In the genomic region with DNA sequence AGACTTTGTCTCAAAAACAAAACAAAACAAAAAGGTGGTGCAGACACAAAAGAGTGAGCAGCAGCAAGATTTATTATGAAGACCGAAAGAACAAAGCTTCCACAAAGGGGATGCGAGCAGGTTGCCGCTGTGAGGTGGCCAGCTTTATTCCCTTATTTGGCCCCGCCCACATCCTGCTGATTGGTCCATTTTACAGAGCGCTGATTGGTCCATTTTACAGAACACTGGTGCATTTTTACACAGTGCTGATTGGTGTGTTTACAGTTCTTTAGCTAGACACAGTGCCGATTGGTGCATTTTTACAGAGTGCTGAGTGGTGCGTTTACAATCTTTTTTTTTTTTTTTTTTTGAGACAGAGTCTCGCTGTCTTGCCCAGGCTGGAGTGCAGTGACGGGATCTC, we compare ENCODE assay signal across 22 cellular contexts.
A peak's percentile ranks its signal among the peaks of the same experiment; 100 is the strongest.
DNase-seq lines count a peak whose midpoint lies in the region; ATAC-seq, FAIRE-seq and TF ChIP-seq lines count a peak whose summit lies in the region.
"Had no signal": no experiment of that assay in that cellular context is flagged by ENCODE, and none has a peak within 500 bp of the region (broad histone marks: within the 10 kb centered on the region; RNA-seq: fewer than 3 reads in every experiment).

No MANE protein-coding gene starts in this region.

- H3K4me1 ChIP-seq in DND-41 (ENCODE audit: insufficient read depth, low read length) = no peaks in the 10 kb centered on the region
- no peaks in the 10 kb centered on the region for H3K4me1 ChIP-seq in K562 (replicated peaks in 1 of 2; ENCODE audit: control insufficient read depth in 2 of 2, insufficient read depth in 2 of 2, low read length in 2 of 2)
- H3K4me1 ChIP-seq in testis = no peaks in the 10 kb centered on the region
- no peaks in the 10 kb centered on the region for H3K4me1 ChIP-seq in stomach
- H3K4me1 ChIP-seq: BE2C had no signal

- no peak overlapping the region for H3K27ac ChIP-seq in DND-41 (ENCODE audit: low read length)
- no peak overlapping the region for H3K27ac ChIP-seq in K562 (ENCODE audit: extremely low read depth, low read depth, low read length)
- H3K27ac ChIP-seq in testis = no peak overlapping the region
- H3K27ac ChIP-seq in stomach = no peak overlapping the region

- no peak overlapping the region for H2AFZ ChIP-seq in DND-41 (ENCODE audit: low read depth, low read length)
- H2AFZ ChIP-seq in K562 (ENCODE audit: low read depth, low read length) = no peak overlapping the region

- FAIRE-seq in K562 (lab: Jason Lieb, UNC) = no peak
- FAIRE-seq: A204.1, G401.6, GM12891, GM19239 had no signal

- H3K4me3 ChIP-seq in DND-41 (ENCODE audit: low read depth in 1 of 2, low read length in 2 of 2) = no peak overlapping the region
- no peak overlapping the region for H3K4me3 ChIP-seq in K562
- peak overlapping the region; percentile 15 to 34 for H3K4me3 ChIP-seq in testis
- no peak overlapping the region for H3K4me3 ChIP-seq in stomach

- H3K9me3 ChIP-seq in DND-41 (ENCODE audit: insufficient read depth, low read length, severe bottlenecking) = no peaks in the 10 kb centered on the region
- H3K9me3 ChIP-seq in K562 (replicated peaks; ENCODE audit: control insufficient read depth, insufficient read depth, low read depth, low read length) = no peaks in the 10 kb centered on the region
- H3K9me3 ChIP-seq in testis = no peaks in the 10 kb centered on the region
- no peaks in the 10 kb centered on the region for H3K9me3 ChIP-seq in stomach
- H3K9me3 ChIP-seq: BE2C had no signal

- TF ChIP-seq POLR2A in K562 (conservative IDR thresholded peaks at IDR 0.05) (no peak), testis (IDR thresholded peaks at IDR 0.05) (no peak), stomach (IDR thresholded peaks at IDR 0.05) (no peak)

- no peaks in the 10 kb centered on the region for H3K79me2 ChIP-seq in DND-41 (ENCODE audit: insufficient read depth, low read length)
- H3K79me2 ChIP-seq in K562 (ENCODE audit: control insufficient read depth, insufficient read depth, low read length) = no peaks in the 10 kb centered on the region

- TF ChIP-seq RAD21 in K562 (CRISPR knock-in tag; conservative IDR thresholded peaks at IDR 0.05 in 1 of 2, IDR thresholded peaks at IDR 0.05 in 1 of 2) = no peak

- H3K4me2 ChIP-seq in DND-41 (ENCODE audit: insufficient read depth, low read length) (no peak overlapping the region), K562 (ENCODE audit: insufficient read depth, low read length) (no peak overlapping the region)

- H4K20me1 ChIP-seq in DND-41 (ENCODE audit: insufficient read depth, low read length) (no peaks in the 10 kb centered on the region), K562 (replicated peaks; ENCODE audit: control insufficient read depth, insufficient read depth, low read length) (no peaks in the 10 kb centered on the region)

- CTCF ChIA-PET in K562 (lab: Yijun Ruan, JAX; ENCODE audit: low intra/inter-chr PET ratio) = no interaction called here

- no peak overlapping the region for H3K9ac ChIP-seq in DND-41 (ENCODE audit: low read depth, low read length)
- H3K9ac ChIP-seq in K562 (ENCODE audit: insufficient read depth in 1 of 2, low read depth in 2 of 2, low read length in 2 of 2) = no peak overlapping the region

- H3K27me3 ChIP-seq in DND-41 (ENCODE audit: insufficient read depth, low read length, poor library complexity) (peaks cover 3% of the 10 kb centered on the region), K562 (ENCODE audit: control insufficient read depth in 2 of 2, insufficient read depth in 2 of 2, low read length in 2 of 2) (peaks cover 4 to 7% of the 10 kb centered on the region in 2 experiments; a peak in 3 of 5 replicates), testis (no peaks in the 10 kb centered on the region), stomach (peaks cover 0 to 7% (median 0%) of the 10 kb centered on the region in 3 donors)

- intact Hi-C loops in K562 (cut with micrococcal nuclease) (no loop called here), testis (cut with DNase I; ENCODE audit: low total_unique reads) (no loop called here), stomach (cut with DNase I; ENCODE audit: low total_unique reads) (no loop called here)

- TF ChIP-seq EP300 in K562 (IDR thresholded peaks at IDR 0.05; ENCODE audit: low read length) (no peak), stomach (IDR thresholded peaks at IDR 0.05) (no peak)

- ATAC-seq in DND-41 (ENCODE audit: insufficient read depth, low read depth) (no peak), K562 (peak; percentile 84)
- ATAC-seq: HCT116 had no signal

- 10% methylated on average over 7 of the region's 9 CpGs for WGBS in K562 (ENCODE audit: insufficient coverage, low coverage, missing lambda C conversion rate)
- 81 to 82% methylated on average over 9 of the region's 9 CpGs for WGBS in testis, 2 donors
- WGBS in stomach, 5 donors = 83 to 96% (median 93%) methylated on average over 9 of the region's 9 CpGs

- in situ Hi-C loops in K562 (cut with MboI) = no loop called here

- no peaks in the 10 kb centered on the region for H3K36me3 ChIP-seq in DND-41 (ENCODE audit: insufficient read depth, low read length)
- no peaks in the 10 kb centered on the region for H3K36me3 ChIP-seq in K562 (ENCODE audit: control insufficient read depth, insufficient read depth, low read length)
- no peaks in the 10 kb centered on the region for H3K36me3 ChIP-seq in testis (ENCODE audit: low read depth, missing control alignments)
- H3K36me3 ChIP-seq in stomach = no peaks in the 10 kb centered on the region
- H3K36me3 ChIP-seq: BE2C had no signal

- no peaks in the 10 kb centered on the region for H3K9me1 ChIP-seq in K562 (ENCODE audit: control insufficient read depth, insufficient read depth, low read length)

- no TSS peak for BruUV-seq in K562 (replicated peaks; lab: Mats Ljungman, UMichigan)

- POLR2A ChIA-PET in K562 (lab: Yijun Ruan, JAX) = no interaction called here

- DNase-seq in DND-41 (peak; percentile 6), HT1080 (ENCODE audit: low read depth) (peak; percentile 3), K562 (ENCODE audit: extremely low read depth in 1 of 4, low spot score in 3 of 4) (peak in 1 of 4 experiments; percentile 11), testis (peak; percentile 61), dedifferentiated amniotic fluid mesenchymal stem cell (ENCODE audit: extremely low spot score) (no peak), stomach (no peak)
- DNase-seq: ACHN; BE2C; C1 segment of cervical spinal cord; CD4-positive, CD25-positive, alpha-beta regulatory T cell; CD8-positive, alpha-beta memory T cell; COR-L47; DMS 273 treated with DMSO at 0.1 percent for 48 hours; DMS53; GOT3; H7; HFFc6 had no signal

- TF ChIP-seq CTCF in DND-41 (IDR thresholded peaks at IDR 0.05; ENCODE audit: borderline replicate concordance, extremely low read depth, low read length, poor library complexity, severe bottlenecking) (no peak), K562 (IDR thresholded peaks at IDR 0.05 in 2 of 3, conservative IDR thresholded peaks at IDR 0.05 in 1 of 3; ENCODE audit: insufficient read depth in 2 of 3, low read depth in 1 of 3, low read length in 3 of 3) (no peak), testis (IDR thresholded peaks at IDR 0.05) (no peak), stomach (IDR thresholded peaks at IDR 0.05) (no peak)

TF ChIP-seq in K562, 482 proteins besides CTCF, POLR2A, EP300 and RAD21:
- peak in 1 of 2 experiments; percentile 34; a peak in 1 of 4 replicates for TF ChIP-seq SRF (CRISPR knock-in tag; IDR thresholded peaks at IDR 0.05)
- TF ChIP-seq NFYB (IDR thresholded peaks at IDR 0.05; ENCODE audit: extremely low read depth, insufficient read length) = peak; percentile 80
- TF ChIP-seq, protein P1, sequence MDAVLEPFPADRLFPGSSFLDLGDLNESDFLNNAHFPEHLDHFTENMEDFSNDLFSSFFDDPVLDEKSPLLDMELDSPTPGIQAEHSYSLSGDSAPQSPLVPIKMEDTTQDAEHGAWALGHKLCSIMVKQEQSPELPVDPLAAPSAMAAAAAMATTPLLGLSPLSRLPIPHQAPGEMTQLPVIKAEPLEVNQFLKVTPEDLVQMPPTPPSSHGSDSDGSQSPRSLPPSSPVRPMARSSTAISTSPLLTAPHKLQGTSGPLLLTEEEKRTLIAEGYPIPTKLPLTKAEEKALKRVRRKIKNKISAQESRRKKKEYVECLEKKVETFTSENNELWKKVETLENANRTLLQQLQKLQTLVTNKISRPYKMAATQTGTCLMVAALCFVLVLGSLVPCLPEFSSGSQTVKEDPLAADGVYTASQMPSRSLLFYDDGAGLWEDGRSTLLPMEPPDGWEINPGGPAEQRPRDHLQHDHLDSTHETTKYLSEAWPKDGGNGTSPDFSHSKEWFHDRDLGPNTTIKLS (IDR thresholded peaks at IDR 0.05; ENCODE audit: borderline replicate concordance, low read depth) = no peak
TF ChIP-seq in K562: peak in this region for 2.

Comparison
In these comparisons a context has a peak if more than half of its experiments do, and no peak if none do; other contexts are left out.
1. DNase-seq: peak in DND-41 (single experiment), HT1080 (single experiment) and testis (single experiment); none in dedifferentiated amniotic fluid mesenchymal stem cell (single experiment) and stomach (single experiment).
2. H3K4me3 ChIP-seq: peak in testis (2 of 2); none in DND-41 (0 of 2), K562 (single experiment) and stomach (0 of 4).